ENCODE assay signal across 12 cellular contexts in genomic region chr12:92111256-92111655, GRCh38. TPM values are rescaled to one million over a fixed set of nuclear protein-coding genes. Genes with fewer than 3 reads are reported as not detected.
DNase-seq lines count a peak whose midpoint lies in the region; ATAC-seq lines count a peak whose summit lies in the region.
"Had no signal": no experiment of that assay in that cellular context is flagged by ENCODE, and none has a peak within 500 bp of the region (broad histone marks: within the 10 kb centered on the region; RNA-seq: fewer than 3 reads in every experiment).

No MANE protein-coding gene starts in this region.

- no peak overlapping the region for H3K27ac Mint-ChIP-seq in activated CD4-positive, alpha-beta T cell treated with anti-CD3 and anti-CD28 coated beads, Interleukin-2, amount 10 ng/mL, durations not matched to agents 24 days and 14 days
- peak overlapping the region; percentile 10 for H3K27ac Mint-ChIP-seq in central memory CD8-positive, alpha-beta T cell (ENCODE audit: low read depth)
- H3K27ac Mint-ChIP-seq in activated CD8-positive, alpha-beta memory T cell treated with anti-CD3 and anti-CD28 coated beads, Interleukin-2, amount 10 ng/mL, durations not matched to agents 7 days and 5 days: no peak overlapping the region
- H3K27ac Mint-ChIP-seq: memory B cell had no signal

- H3K4me3 Mint-ChIP-seq in activated CD4-positive, alpha-beta T cell treated with anti-CD3 and anti-CD28 coated beads, Interleukin-2, amount 10 ng/mL, durations not matched to agents 24 days and 14 days: peak overlapping the region; percentile 54
- H3K4me3 Mint-ChIP-seq in central memory CD8-positive, alpha-beta T cell: no peak overlapping the region
- H3K4me3 Mint-ChIP-seq in activated CD8-positive, alpha-beta memory T cell treated with anti-CD3 and anti-CD28 coated beads, Interleukin-2, amount 10 ng/mL, durations not matched to agents 7 days and 5 days: no peak overlapping the region
- H3K4me3 Mint-ChIP-seq: memory B cell had no signal

- DNase-seq in activated CD4-positive, alpha-beta T cell treated with anti-CD3 and anti-CD28 coated beads, Interleukin-2, amount 10 ng/mL, durations not matched to agents 24 days and 14 days: no peak
- DNase-seq in activated CD4-positive, alpha-beta T cell treated with anti-CD3 and anti-CD28 coated beads for 4 hours: no peak
- no peak for DNase-seq in central memory CD8-positive, alpha-beta T cell (ENCODE audit: low spot score in 2 of 2)
- DNase-seq in activated CD8-positive, alpha-beta memory T cell treated with anti-CD3 and anti-CD28 coated beads, Interleukin-2, amount 10 ng/mL, durations not matched to agents 7 days and 5 days: no peak
- DNase-seq in ACHN: no peak
- DNase-seq in NCI-H446 (lab: John Stamatoyannopoulos, UW): no peak
- DNase-seq: cerebellar nuclear complex, DMS153, esophagus squamous epithelium had no signal

- intact Hi-C loops in activated CD4-positive, alpha-beta T cell treated with anti-CD3 and anti-CD28 coated beads, Interleukin-2, amount 10 ng/mL, durations not matched to agents 24 days and 14 days (cut with micrococcal nuclease): loop anchor here (2.0 kb wide), 1 partner anchor 20 kb away; no protein-coding TSS in a partner anchor

- in situ Hi-C loops in ACHN (cut with HindIII; ENCODE audit: low pct_ligation_motif_present, low pct_unique_long_range_greater_than_20kb, low sequenced_read_pairs): no loop called here

- peaks cover 48% of the 10 kb centered on the region for H3K4me1 Mint-ChIP-seq in activated CD4-positive, alpha-beta T cell treated with anti-CD3 and anti-CD28 coated beads, Interleukin-2, amount 10 ng/mL, durations not matched to agents 24 days and 14 days
- H3K4me1 Mint-ChIP-seq in central memory CD8-positive, alpha-beta T cell: peaks cover 60% of the 10 kb centered on the region
- peaks cover 25% of the 10 kb centered on the region for H3K4me1 Mint-ChIP-seq in activated CD8-positive, alpha-beta memory T cell treated with anti-CD3 and anti-CD28 coated beads, Interleukin-2, amount 10 ng/mL, durations not matched to agents 7 days and 5 days

- CTCF ChIA-PET in activated CD8-positive, alpha-beta memory T cell treated with anti-CD3 and anti-CD28 coated beads, Interleukin-2, amount 10 ng/mL, durations not matched to agents 7 days and 5 days (lab: Charles Lee): interaction anchor here (1.0 to 1.2 kb wide), 2 partner anchors 9 to 30 kb away, joined by 3 to 4 read pairs; no protein-coding TSS in a partner anchor

- peaks cover 10% of the 10 kb centered on the region for H3K9me3 Mint-ChIP-seq in activated CD4-positive, alpha-beta T cell treated with anti-CD3 and anti-CD28 coated beads, Interleukin-2, amount 10 ng/mL, durations not matched to agents 24 days and 14 days
- no peaks in the 10 kb centered on the region for H3K9me3 Mint-ChIP-seq in central memory CD8-positive, alpha-beta T cell
- H3K9me3 Mint-ChIP-seq in activated CD8-positive, alpha-beta memory T cell treated with anti-CD3 and anti-CD28 coated beads, Interleukin-2, amount 10 ng/mL, durations not matched to agents 7 days and 5 days (ENCODE audit: low read depth): no peaks in the 10 kb centered on the region

- H3K36me3 Mint-ChIP-seq in activated CD4-positive, alpha-beta T cell treated with anti-CD3 and anti-CD28 coated beads, Interleukin-2, amount 10 ng/mL, durations not matched to agents 24 days and 14 days (ENCODE audit: low read depth): peaks cover 13% of the 10 kb centered on the region
- peaks cover 27% of the 10 kb centered on the region for H3K36me3 Mint-ChIP-seq in central memory CD8-positive, alpha-beta T cell (ENCODE audit: insufficient read depth)
- H3K36me3 Mint-ChIP-seq in activated CD8-positive, alpha-beta memory T cell treated with anti-CD3 and anti-CD28 coated beads, Interleukin-2, amount 10 ng/mL, durations not matched to agents 7 days and 5 days: peaks cover 7% of the 10 kb centered on the region
- H3K36me3 Mint-ChIP-seq: memory B cell had no signal

- H3K27me3 Mint-ChIP-seq in activated CD4-positive, alpha-beta T cell treated with anti-CD3 and anti-CD28 coated beads, Interleukin-2, amount 10 ng/mL, durations not matched to agents 24 days and 14 days: no peaks in the 10 kb centered on the region
- no peaks in the 10 kb centered on the region for H3K27me3 Mint-ChIP-seq in central memory CD8-positive, alpha-beta T cell
- H3K27me3 Mint-ChIP-seq in activated CD8-positive, alpha-beta memory T cell treated with anti-CD3 and anti-CD28 coated beads, Interleukin-2, amount 10 ng/mL, durations not matched to agents 7 days and 5 days: no peaks in the 10 kb centered on the region
- H3K27me3 Mint-ChIP-seq: memory B cell had no signal

- peak; percentile 63 for ATAC-seq in GM21723 (IDR thresholded peaks at IDR 0.05; ENCODE audit: unreplicated experiment)
- peak; percentile 86 for ATAC-seq in HG03354 (IDR thresholded peaks at IDR 0.05; ENCODE audit: poor library complexity, severe bottlenecking, unreplicated experiment)
- ATAC-seq in central memory CD8-positive, alpha-beta T cell (replicated peaks; ENCODE audit: extremely low read depth, poor library complexity, severe bottlenecking): no peak
- ATAC-seq in activated CD8-positive, alpha-beta memory T cell treated with anti-CD3 and anti-CD28 coated beads, Interleukin-2, amount 10 ng/mL, durations not matched to agents 7 days and 5 days: no peak

RNA-seq across cellular contexts. Expression of gene BTG1, which starts 34.4 kb away (rescaled TPM):
- 84.2 and 90.8 TPM in 2 replicates for total RNA-seq in activated CD4-positive, alpha-beta T cell treated with anti-CD3 and anti-CD28 coated beads, Interleukin-2, amount 10 ng/mL, durations not matched to agents 24 days and 14 days
- 100 to 1,000 TPM in 1 of 2 experiments, 10 to 100 TPM in 1; 91.7 to 132 TPM for total RNA-seq in activated CD8-positive, alpha-beta memory T cell treated with anti-CD3 and anti-CD28 coated beads, Interleukin-2, amount 10 ng/mL, durations not matched to agents 7 days and 5 days

Comparison
In these comparisons a context has a peak if more than half of its experiments do, and no peak if none do; other contexts are left out.
1. ATAC-seq: peak in GM21723 (single experiment) and HG03354 (single experiment); none in central memory CD8-positive, alpha-beta T cell (single experiment) and activated CD8-positive, alpha-beta memory T cell treated with anti-CD3 and anti-CD28 coated beads, Interleukin-2, amount 10 ng/mL, durations not matched to agents 7 days and 5 days (single experiment).